In genomic region chr12:132071001-132071810, GRCh38 we compare ENCODE assay signal across 8 cellular contexts.
DNase-seq lines count a peak whose midpoint lies in the region; ATAC-seq and TF ChIP-seq lines count a peak whose summit lies in the region.

No MANE protein-coding gene starts in this region.

- H3K27me3 ChIP-seq in H9 (ENCODE audit: insufficient read depth, low read length) = no peaks in the 10 kb centered on the region

- no peak overlapping the region for H3K9ac ChIP-seq in H9 (ENCODE audit: extremely low read depth, insufficient read length, low read length)

- H3K23ac ChIP-seq in H9 (ENCODE audit: insufficient read length, low read depth, low read length) = no peak overlapping the region

- H3K79me2 ChIP-seq in H9 (ENCODE audit: insufficient read depth, low read length) = no peaks in the 10 kb centered on the region

- H3K4me1 ChIP-seq in H9 (ENCODE audit: insufficient read depth, low read length) = no peaks in the 10 kb centered on the region

- no peak overlapping the region for H3K56ac ChIP-seq in H9 (ENCODE audit: insufficient read length, low read depth, low read length)

- peaks cover 12% of the 10 kb centered on the region for H3K4me1 Mint-ChIP-seq in activated CD8-positive, alpha-beta T cell treated with anti-CD3 and anti-CD28 coated beads for 36 hours (ENCODE audit: low read depth)
- H3K4me1 Mint-ChIP-seq in activated CD8-positive, alpha-beta T cell treated with anti-CD3 and anti-CD28 coated beads, Interleukin-2, amount 10 ng/mL, durations not matched to agents 7 days and 5 days (ENCODE audit: low read depth) = peaks cover 15% of the 10 kb centered on the region
- H3K4me1 Mint-ChIP-seq in H9 = no peaks in the 10 kb centered on the region
- H3K4me1 Mint-ChIP-seq in IgD-negative memory B cell = peaks cover 29 to 57% (median 47%) of the 10 kb centered on the region in 3 donors

- H3K18ac ChIP-seq in H9 (ENCODE audit: insufficient read length, low read depth, low read length) = no peak overlapping the region

- no peak overlapping the region for H2AFZ ChIP-seq in H9 (ENCODE audit: low read length)

- H2AK5ac ChIP-seq in H9 (ENCODE audit: insufficient read length, low read length) = no peak overlapping the region

- H2BK5ac ChIP-seq in H9 (ENCODE audit: insufficient read length, low read length) = no peak overlapping the region

- no peak overlapping the region for H3K14ac ChIP-seq in H9 (ENCODE audit: insufficient read depth, low read length)

- no peak overlapping the region for H4K8ac ChIP-seq in H9 (replicated peaks; ENCODE audit: insufficient read length, low read depth, low read length)

- DNase-seq in activated CD8-positive, alpha-beta T cell treated with anti-CD3 and anti-CD28 coated beads for 36 hours = no peak
- DNase-seq in activated CD8-positive, alpha-beta T cell treated with anti-CD3 and anti-CD28 coated beads, Interleukin-2, amount 10 ng/mL, durations not matched to agents 7 days and 5 days = no peak
- DNase-seq in H9 = no peak
- DNase-seq in pons (ENCODE audit: low spot score) = peak; percentile 28
- no peak for DNase-seq in hepatic stellate cell (ENCODE audit: low spot score)
- DNase-seq in NCI-H1105 (lab: John Stamatoyannopoulos, UW) = no peak
- DNase-seq in NCI-H69 (lab: John Stamatoyannopoulos, UW) = no peak

- no peak overlapping the region for H3K27ac ChIP-seq in H9 (ENCODE audit: insufficient read length, low read depth, low read length)

- H3K23me2 ChIP-seq in H9 (ENCODE audit: insufficient read length, low read depth, low read length, poor library complexity, severe bottlenecking) = no peaks in the 10 kb centered on the region

- no peak overlapping the region for H4K5ac ChIP-seq in H9 (ENCODE audit: insufficient read length, low read depth, low read length)

- intact Hi-C loops in activated CD8-positive, alpha-beta T cell treated with anti-CD3 and anti-CD28 coated beads for 36 hours (cut with micrococcal nuclease) = no loop called here

- H2BK120ac ChIP-seq in H9 (ENCODE audit: low read depth, low read length, poor library complexity, severe bottlenecking) = no peak overlapping the region

- ATAC-seq in activated CD8-positive, alpha-beta T cell treated with anti-CD3 and anti-CD28 coated beads for 36 hours = no peak
- ATAC-seq in activated CD8-positive, alpha-beta T cell treated with anti-CD3 and anti-CD28 coated beads, Interleukin-2, amount 10 ng/mL, durations not matched to agents 7 days and 5 days = no peak

- no peak for TF ChIP-seq CTCF in activated CD8-positive, alpha-beta T cell treated with anti-CD3 and anti-CD28 coated beads for 36 hours (IDR thresholded peaks at IDR 0.05)
- no peak for TF ChIP-seq CTCF in H9 (conservative IDR thresholded peaks at IDR 0.05)

- H3K4ac ChIP-seq in H9 (ENCODE audit: low read depth, low read length) = no peak overlapping the region

- no peak overlapping the region for H2BK12ac ChIP-seq in H9 (ENCODE audit: insufficient read length, low read depth, low read length)

- H4K20me1 ChIP-seq in H9 (ENCODE audit: control insufficient read depth, insufficient read depth, insufficient read length) = no peaks in the 10 kb centered on the region

- no peaks in the 10 kb centered on the region for H3K9me3 ChIP-seq in H9 (ENCODE audit: control insufficient read depth, low read depth, low read length)

- H3K4me3 Mint-ChIP-seq in activated CD8-positive, alpha-beta T cell treated with anti-CD3 and anti-CD28 coated beads for 36 hours = no peak overlapping the region
- H3K4me3 Mint-ChIP-seq in activated CD8-positive, alpha-beta T cell treated with anti-CD3 and anti-CD28 coated beads, Interleukin-2, amount 10 ng/mL, durations not matched to agents 7 days and 5 days = no peak overlapping the region
- H3K4me3 Mint-ChIP-seq in H9 (no peak overlapping the region), IgD-negative memory B cell (peak overlapping the region; percentile 82 to 94 (median 88))

- POLR2A ChIA-PET in activated CD8-positive, alpha-beta T cell treated with anti-CD3 and anti-CD28 coated beads for 36 hours (lab: Charles Lee) = no interaction called here
- POLR2A ChIA-PET in activated CD8-positive, alpha-beta T cell treated with anti-CD3 and anti-CD28 coated beads, Interleukin-2, amount 10 ng/mL, durations not matched to agents 7 days and 5 days (lab: Charles Lee) = no interaction called here

- peak overlapping the region; percentile 17 for H3K27ac Mint-ChIP-seq in activated CD8-positive, alpha-beta T cell treated with anti-CD3 and anti-CD28 coated beads for 36 hours
- H3K27ac Mint-ChIP-seq in activated CD8-positive, alpha-beta T cell treated with anti-CD3 and anti-CD28 coated beads, Interleukin-2, amount 10 ng/mL, durations not matched to agents 7 days and 5 days = no peak overlapping the region
- H3K27ac Mint-ChIP-seq in H9 (peak overlapping the region in 2 of 3 experiments; percentile 34 to 50; a peak in 5 of 7 replicates), IgD-negative memory B cell (peak overlapping the region; percentile 74 to 91 (median 82))

- no peak overlapping the region for H2BK20ac ChIP-seq in H9 (ENCODE audit: low read depth, low read length, poor library complexity, severe bottlenecking)

- no peak overlapping the region for H4K91ac ChIP-seq in H9 (ENCODE audit: insufficient read length, low read depth, low read length)

- H3T11ph ChIP-seq in H9 (ENCODE audit: low read length) = no peak overlapping the region

- CTCF ChIA-PET in activated CD8-positive, alpha-beta T cell treated with anti-CD3 and anti-CD28 coated beads for 36 hours (lab: Charles Lee) = no interaction called here
- CTCF ChIA-PET in activated CD8-positive, alpha-beta T cell treated with anti-CD3 and anti-CD28 coated beads, Interleukin-2, amount 10 ng/mL, durations not matched to agents 7 days and 5 days (lab: Charles Lee) = no interaction called here

- H3K27me3 Mint-ChIP-seq in activated CD8-positive, alpha-beta T cell treated with anti-CD3 and anti-CD28 coated beads for 36 hours = no peaks in the 10 kb centered on the region
- H3K27me3 Mint-ChIP-seq in activated CD8-positive, alpha-beta T cell treated with anti-CD3 and anti-CD28 coated beads, Interleukin-2, amount 10 ng/mL, durations not matched to agents 7 days and 5 days (ENCODE audit: low read depth) = no peaks in the 10 kb centered on the region
- H3K27me3 Mint-ChIP-seq in H9 (ENCODE audit: low read depth) (no peaks in the 10 kb centered on the region), IgD-negative memory B cell (no peaks in the 10 kb centered on the region)

- no peaks in the 10 kb centered on the region for H3K9me3 Mint-ChIP-seq in activated CD8-positive, alpha-beta T cell treated with anti-CD3 and anti-CD28 coated beads for 36 hours
- no peaks in the 10 kb centered on the region for H3K9me3 Mint-ChIP-seq in activated CD8-positive, alpha-beta T cell treated with anti-CD3 and anti-CD28 coated beads, Interleukin-2, amount 10 ng/mL, durations not matched to agents 7 days and 5 days (ENCODE audit: insufficient read depth)
- H3K9me3 Mint-ChIP-seq in H9 (no peaks in the 10 kb centered on the region), IgD-negative memory B cell (no peaks in the 10 kb centered on the region)

- H2BK15ac ChIP-seq in H9 (ENCODE audit: low read depth, low read length) = no peak overlapping the region

- H3K4me2 ChIP-seq in H9 (ENCODE audit: insufficient read depth, insufficient read length, low read length) = no peak overlapping the region

- WGBS in H9 (ENCODE audit: extremely low coverage, insufficient read length, low lambda C conversion rate) = no CpG with 5 or more reads among the region's 13 CpGs

- H3K79me1 ChIP-seq in H9 (ENCODE audit: insufficient read depth, low read depth, low read length, poor library complexity, severe bottlenecking) = no peaks in the 10 kb centered on the region

- H3K36me3 Mint-ChIP-seq in activated CD8-positive, alpha-beta T cell treated with anti-CD3 and anti-CD28 coated beads for 36 hours (ENCODE audit: low read depth) = peaks cover 38% of the 10 kb centered on the region
- H3K36me3 Mint-ChIP-seq in activated CD8-positive, alpha-beta T cell treated with anti-CD3 and anti-CD28 coated beads, Interleukin-2, amount 10 ng/mL, durations not matched to agents 7 days and 5 days (ENCODE audit: low read depth) = peaks cover 54% of the 10 kb centered on the region
- H3K36me3 Mint-ChIP-seq in H9 (ENCODE audit: insufficient read depth in 1 of 3, low read depth in 3 of 3) (peaks cover 32 to 79% (median 69%) of the 10 kb centered on the region in 3 experiments), IgD-negative memory B cell (peaks cover 6% of the 10 kb centered on the region)

Comparison
In these comparisons a context has a peak if more than half of its experiments do, and no peak if none do; other contexts are left out.
1. H3K4me3 Mint-ChIP-seq: peak in IgD-negative memory B cell (4 of 4); none in activated CD8-positive, alpha-beta T cell treated with anti-CD3 and anti-CD28 coated beads for 36 hours (single experiment), activated CD8-positive, alpha-beta T cell treated with anti-CD3 and anti-CD28 coated beads, Interleukin-2, amount 10 ng/mL, durations not matched to agents 7 days and 5 days (single experiment) and H9 (0 of 2).